10 cellular contexts compared by ENCODE assay signal in genomic region chr11:95831198-95831883, GRCh38. TPM values are rescaled to one million over a fixed set of nuclear protein-coding genes. Genes with fewer than 3 reads are reported as not detected.
DNase-seq lines count a peak whose midpoint lies in the region; FAIRE-seq and TF ChIP-seq lines count a peak whose summit lies in the region.
"Had no signal": no experiment of that assay in that cellular context is flagged by ENCODE, and none has a peak within 500 bp of the region (broad histone marks: within the 10 kb centered on the region; RNA-seq: fewer than 3 reads in every experiment).

No MANE protein-coding gene starts in this region.

- no peak overlapping the region for H2AFZ ChIP-seq in Karpas-422 (ENCODE audit: low read length)

- H3K9ac ChIP-seq in Karpas-422 (ENCODE audit: low read length): no peak overlapping the region

- no peaks in the 10 kb centered on the region for H3K27me3 ChIP-seq in Caco-2 (replicated peaks; ENCODE audit: control insufficient read depth, insufficient read depth, low read length)
- no peaks in the 10 kb centered on the region for H3K27me3 ChIP-seq in Karpas-422 (ENCODE audit: low read length)
- H3K27me3 ChIP-seq in bronchial epithelial cell (ENCODE audit: control insufficient read depth, insufficient read depth, low read length): no peaks in the 10 kb centered on the region
- H3K27me3 ChIP-seq: colonic mucosa had no signal

- no peak for TF ChIP-seq CTCF in Caco-2 (IDR thresholded peaks at IDR 0.05; ENCODE audit: insufficient read depth in 1 of 2, low read depth in 1 of 2, low read length in 1 of 2, severe bottlenecking in 1 of 2, unreplicated experiment in 1 of 2)
- TF ChIP-seq CTCF in bronchial epithelial cell (IDR thresholded peaks at IDR 0.05; ENCODE audit: insufficient read depth, low read length, severe bottlenecking): no peak
- TF ChIP-seq CTCF in mesothelial cell of epicardium (IDR thresholded peaks at IDR 0.05; ENCODE audit: unreplicated experiment): no peak

- H3K4me1 Mint-ChIP-seq in Caco-2 (ENCODE audit: low read depth, unreplicated experiment) (peaks cover 6% of the 10 kb centered on the region), mesothelial cell of epicardium (peaks cover 5% of the 10 kb centered on the region)
- peaks cover 3% of the 10 kb centered on the region for H3K4me1 Mint-ChIP-seq in activated CD4-positive, alpha-beta memory T cell treated with anti-CD3 and anti-CD28 coated beads, Interleukin-2, amount 10 ng/mL, durations not matched to agents 7 days and 5 days

- H3K9me2 ChIP-seq in Karpas-422 (replicated peaks; ENCODE audit: insufficient read depth, low read length): no peaks in the 10 kb centered on the region

- H3K4me3 Mint-ChIP-seq in Caco-2 (ENCODE audit: unreplicated experiment) (no peak overlapping the region), mesothelial cell of epicardium (no peak overlapping the region)
- H3K4me3 Mint-ChIP-seq in activated CD4-positive, alpha-beta memory T cell treated with anti-CD3 and anti-CD28 coated beads, Interleukin-2, amount 10 ng/mL, durations not matched to agents 7 days and 5 days: no peak overlapping the region

- H3K27ac ChIP-seq in Karpas-422 (ENCODE audit: low read length): peak overlapping the region; percentile 28
- H3K27ac ChIP-seq: colonic mucosa had no signal

- H3K4me2 ChIP-seq in Karpas-422 (ENCODE audit: low read depth, low read length, poor library complexity, severe bottlenecking): no peak overlapping the region

- H3K4me1 ChIP-seq in Caco-2 (no peaks in the 10 kb centered on the region; the same call in 1 of the 2 replicates), Karpas-422 (ENCODE audit: low read length) (peaks cover 6% of the 10 kb centered on the region)
- H3K4me1 ChIP-seq: colonic mucosa had no signal

- H3K9me3 ChIP-seq in Caco-2: no peaks in the 10 kb centered on the region
- no peaks in the 10 kb centered on the region for H3K9me3 ChIP-seq in Karpas-422 (ENCODE audit: low read length)
- H3K9me3 ChIP-seq: colonic mucosa had no signal

- CTCF ChIA-PET in Caco-2 (lab: Charles Lee): no interaction called here
- CTCF ChIA-PET in activated CD4-positive, alpha-beta memory T cell treated with anti-CD3 and anti-CD28 coated beads, Interleukin-2, amount 10 ng/mL, durations not matched to agents 7 days and 5 days (lab: Charles Lee): no interaction called here

- H3K9me3 Mint-ChIP-seq in Caco-2 (ENCODE audit: unreplicated experiment) (no peaks in the 10 kb centered on the region), mesothelial cell of epicardium (no peaks in the 10 kb centered on the region)
- no peaks in the 10 kb centered on the region for H3K9me3 Mint-ChIP-seq in activated CD4-positive, alpha-beta memory T cell treated with anti-CD3 and anti-CD28 coated beads, Interleukin-2, amount 10 ng/mL, durations not matched to agents 7 days and 5 days

- POLR2A ChIA-PET in Caco-2 (lab: Charles Lee): no interaction called here
- POLR2A ChIA-PET in activated CD4-positive, alpha-beta memory T cell treated with anti-CD3 and anti-CD28 coated beads, Interleukin-2, amount 10 ng/mL, durations not matched to agents 7 days and 5 days (lab: Charles Lee): no interaction called here

- no peak overlapping the region for H3K27ac Mint-ChIP-seq in Caco-2 (ENCODE audit: unreplicated experiment)
- H3K27ac Mint-ChIP-seq in mesothelial cell of epicardium: peak overlapping the region; percentile 81
- H3K27ac Mint-ChIP-seq in activated CD4-positive, alpha-beta memory T cell treated with anti-CD3 and anti-CD28 coated beads, Interleukin-2, amount 10 ng/mL, durations not matched to agents 7 days and 5 days: no peak overlapping the region

- H3K27me3 Mint-ChIP-seq in Caco-2 (ENCODE audit: insufficient read depth, unreplicated experiment): no peaks in the 10 kb centered on the region
- no peaks in the 10 kb centered on the region for H3K27me3 Mint-ChIP-seq in mesothelial cell of epicardium (ENCODE audit: low read depth)
- no peaks in the 10 kb centered on the region for H3K27me3 Mint-ChIP-seq in activated CD4-positive, alpha-beta memory T cell treated with anti-CD3 and anti-CD28 coated beads, Interleukin-2, amount 10 ng/mL, durations not matched to agents 7 days and 5 days

- no peaks in the 10 kb centered on the region for H4K20me1 ChIP-seq in Karpas-422 (ENCODE audit: insufficient read depth, low read depth, low read length)

- DNase-seq in Caco-2 (no peak), Karpas-422 (peak; percentile 64), bronchial epithelial cell (ENCODE audit: low read depth) (peak; percentile 52), mesothelial cell of epicardium (ENCODE audit: low spot score in 2 of 2, unreplicated experiment in 2 of 2) (no peak), NOMO-1 treated with DMSO at 0.1 percent for 48 hours (lab: John Stamatoyannopoulos, UW; ENCODE audit: unreplicated experiment) (no peak), T-helper 9 cell (no peak), NCI-H345 treated with DMSO at 0.1 percent for 48 hours (lab: John Stamatoyannopoulos, UW; ENCODE audit: unreplicated experiment) (no peak)
- DNase-seq in activated CD4-positive, alpha-beta memory T cell treated with anti-CD3 and anti-CD28 coated beads, Interleukin-2, amount 10 ng/mL, durations not matched to agents 7 days and 5 days: no peak
- DNase-seq: colonic mucosa, NCI-H526 treated with DMSO at 0.1 percent for 48 hours had no signal

- peaks cover 79% of the 10 kb centered on the region for H3K36me3 Mint-ChIP-seq in Caco-2 (ENCODE audit: insufficient read depth, unreplicated experiment)
- H3K36me3 Mint-ChIP-seq in mesothelial cell of epicardium: peaks cover 24% of the 10 kb centered on the region
- H3K36me3 Mint-ChIP-seq in activated CD4-positive, alpha-beta memory T cell treated with anti-CD3 and anti-CD28 coated beads, Interleukin-2, amount 10 ng/mL, durations not matched to agents 7 days and 5 days (ENCODE audit: low read depth): peaks cover 48% of the 10 kb centered on the region

- intact Hi-C loops in Caco-2 (cut with micrococcal nuclease; ENCODE audit: unreplicated experiment): no loop called here

- FAIRE-seq in bronchial epithelial cell (lab: Jason Lieb, UNC): no peak

- H3K4me3 ChIP-seq in Caco-2 (ENCODE audit: low read depth, low read length) (no peak overlapping the region), Karpas-422 (ENCODE audit: low read length) (no peak overlapping the region), bronchial epithelial cell (ENCODE audit: low read depth, low read length) (no peak overlapping the region)
- H3K4me3 ChIP-seq: colonic mucosa had no signal

- TSS peak; percentile 64 for BruUV-seq in Caco-2 (replicated peaks; lab: Mats Ljungman, UMichigan)

- H3K79me2 ChIP-seq in Karpas-422 (ENCODE audit: low read length): peaks cover 21% of the 10 kb centered on the region

- peaks cover 4% of the 10 kb centered on the region; the same call in 1 of the 2 replicates for H3K36me3 ChIP-seq in Caco-2 (ENCODE audit: control insufficient read depth, insufficient read depth, low read length)
- peaks cover 86% of the 10 kb centered on the region for H3K36me3 ChIP-seq in Karpas-422 (ENCODE audit: insufficient read depth, low read length)
- H3K36me3 ChIP-seq in bronchial epithelial cell (ENCODE audit: control insufficient read depth, insufficient read depth, low read length): peaks cover 1% of the 10 kb centered on the region
- H3K36me3 ChIP-seq: colonic mucosa had no signal

RNA-seq across cellular contexts. Expression of gene CEP57, which starts 41.0 kb away (rescaled TPM):
- total RNA-seq in Caco-2 (2022): 117 and 125 TPM in 2 replicates
- 140 and 190 TPM in 2 replicates for total RNA-seq in Karpas-422 (2014; rRNA removed; shearing (Covaris generic); ENCODE audit: low replicate concordance)
- total RNA-seq in bronchial epithelial cell: 52.7 and 53.8 TPM in 2 replicates
- 74.2 to 78.3 TPM (median 75.5 TPM) in 3 replicates for total RNA-seq in mesothelial cell of epicardium
- total RNA-seq in activated CD4-positive, alpha-beta memory T cell treated with anti-CD3 and anti-CD28 coated beads, Interleukin-2, amount 10 ng/mL, durations not matched to agents 7 days and 5 days: 100 to 1,000 TPM; 102 to 105 TPM

RNA-seq across cellular contexts. Expression of gene FAM76B, which starts 41.8 kb away (rescaled TPM):
- 61.3 and 64.3 TPM in 2 replicates for total RNA-seq in Caco-2 (2022)
- total RNA-seq in Karpas-422 (2014; rRNA removed; shearing (Covaris generic); ENCODE audit: low replicate concordance): 97.0 and 224 TPM in 2 replicates
- total RNA-seq in bronchial epithelial cell: 15.2 and 22.9 TPM in 2 replicates
- total RNA-seq in mesothelial cell of epicardium: 37.3 to 46.1 TPM (median 38.7 TPM) in 3 replicates
- 10 to 100 TPM; 48.1 to 51.5 TPM for total RNA-seq in activated CD4-positive, alpha-beta memory T cell treated with anti-CD3 and anti-CD28 coated beads, Interleukin-2, amount 10 ng/mL, durations not matched to agents 7 days and 5 days

Comparison
In these comparisons a context has a peak if more than half of its experiments do, and no peak if none do; other contexts are left out.
1. DNase-seq: peak in Karpas-422 (single experiment) and bronchial epithelial cell (single experiment); none in Caco-2 (0 of 2), mesothelial cell of epicardium (0 of 2), NOMO-1 treated with DMSO at 0.1 percent for 48 hours (single experiment), activated CD4-positive, alpha-beta memory T cell treated with anti-CD3 and anti-CD28 coated beads, Interleukin-2, amount 10 ng/mL, durations not matched to agents 7 days and 5 days (single experiment), T-helper 9 cell (single experiment) and NCI-H345 treated with DMSO at 0.1 percent for 48 hours (single experiment).